Comparison of ENCODE assay signal across 1 cellular context in genomic region chr14:73795974-73796373, GRCh38.
TF ChIP-seq lines count a peak whose summit lies in the region.

No MANE protein-coding gene starts in this region.

TF ChIP-seq in HepG2, 621 proteins besides CTCF, POLR2A, EP300 and RAD21 (continued from another document and continues in another):
- TF ChIP-seq DMTF1 (CRISPR knock-in tag; IDR thresholded peaks at IDR 0.05) = no peak
- peak; percentile 38; the same call in 1 of the 2 replicates for TF ChIP-seq ELF3 (CRISPR knock-in tag; IDR thresholded peaks at IDR 0.05)
- TF ChIP-seq FOSL2 (CRISPR knock-in tag; IDR thresholded peaks at IDR 0.05) = peak; percentile 100
- no peak for TF ChIP-seq ZNF432 (CRISPR knock-in tag; IDR thresholded peaks at IDR 0.05; ENCODE audit: borderline replicate concordance)
- peak; percentile 68; the same call in 1 of the 2 replicates for TF ChIP-seq RCOR2 (CRISPR knock-in tag; IDR thresholded peaks at IDR 0.05)
- TF ChIP-seq ARID5B (CRISPR knock-in tag; IDR thresholded peaks at IDR 0.05) = peak; percentile 94
- peak; percentile 84; the same call in 1 of the 2 replicates for TF ChIP-seq KLF12 (CRISPR knock-in tag; IDR thresholded peaks at IDR 0.05; ENCODE audit: borderline replicate concordance)
- TF ChIP-seq PAWR (CRISPR knock-in tag; IDR thresholded peaks at IDR 0.05; ENCODE audit: borderline replicate concordance) = no peak
- TF ChIP-seq TFE3 (CRISPR knock-in tag; IDR thresholded peaks at IDR 0.05) = 0 out of 2 replicates have a peak, but pooled peaks have one; percentile 46
- TF ChIP-seq PAXIP1 (CRISPR knock-in tag; conservative IDR thresholded peaks at IDR 0.05) = peak; percentile 77
- TF ChIP-seq ZNF331 (CRISPR knock-in tag; IDR thresholded peaks at IDR 0.05) = peak; percentile 54; the same call in 1 of the 2 replicates
- peak; percentile 82 for TF ChIP-seq FOXO1 (CRISPR knock-in tag; IDR thresholded peaks at IDR 0.05)
- TF ChIP-seq ZFX (CRISPR knock-in tag; IDR thresholded peaks at IDR 0.05; ENCODE audit: low read depth) = peak; percentile 54
- TF ChIP-seq NR2F2 (IDR thresholded peaks at IDR 0.05; ENCODE audit: borderline replicate concordance, low read depth) = peak; percentile 83
- TF ChIP-seq HNF4G (IDR thresholded peaks at IDR 0.05; ENCODE audit: borderline replicate concordance, low read depth, low read length) = peak; percentile 92
- TF ChIP-seq HNF4G (CRISPR knock-in tag; IDR thresholded peaks at IDR 0.05; ENCODE audit: borderline replicate concordance, low read depth) = peak; percentile 92; the same call in 1 of the 2 replicates
- 0 out of 2 replicates have a peak, but pooled peaks have one; percentile 30 for TF ChIP-seq HMG20B (CRISPR knock-in tag; conservative IDR thresholded peaks at IDR 0.05)
- no peak for TF ChIP-seq ATF7-NPFF (CRISPR knock-in tag; IDR thresholded peaks at IDR 0.05; ENCODE audit: low read depth)
- no peak for TF ChIP-seq PHF20 (CRISPR knock-in tag; IDR thresholded peaks at IDR 0.05)
- no peak for TF ChIP-seq ZNF776 (CRISPR knock-in tag; IDR thresholded peaks at IDR 0.05)
- TF ChIP-seq NCOR1 (IDR thresholded peaks at IDR 0.05; ENCODE audit: borderline replicate concordance, low read length) = peak; percentile 67; the same call in 1 of the 2 replicates
- no peak for TF ChIP-seq ZNF839 (CRISPR knock-in tag; IDR thresholded peaks at IDR 0.05; ENCODE audit: borderline replicate concordance)
- no peak for TF ChIP-seq ZNF747 (CRISPR knock-in tag; IDR thresholded peaks at IDR 0.05; ENCODE audit: borderline replicate concordance)
- TF ChIP-seq HNF1A (IDR thresholded peaks at IDR 0.05; ENCODE audit: low read depth) = peak; percentile 13; the same call in 1 of the 2 replicates
- no peak for TF ChIP-seq HNF1A (CRISPR knock-in tag; IDR thresholded peaks at IDR 0.05; ENCODE audit: borderline replicate concordance)
- peak; percentile 66 for TF ChIP-seq MED1 (CRISPR knock-in tag; IDR thresholded peaks at IDR 0.05)
- 0 out of 4 replicates have a peak, but pooled peaks of 1 of the 2 experiments have one; percentile 36 for TF ChIP-seq KLF16 (CRISPR knock-in tag; IDR thresholded peaks at IDR 0.05)
- no peak for TF ChIP-seq ZIK1 (CRISPR knock-in tag; IDR thresholded peaks at IDR 0.05; ENCODE audit: borderline replicate concordance, low read depth)
- peak; percentile 98 for TF ChIP-seq JUND (CRISPR knock-in tag; IDR thresholded peaks at IDR 0.05)
- TF ChIP-seq FOXP1 (IDR thresholded peaks at IDR 0.05) = peak; percentile 77; the same call in 1 of the 2 replicates
- peak; percentile 78 for TF ChIP-seq FOXP1 (CRISPR knock-in tag; IDR thresholded peaks at IDR 0.05)
- peak; percentile 95 for TF ChIP-seq SOX5 (CRISPR knock-in tag; IDR thresholded peaks at IDR 0.05; ENCODE audit: borderline replicate concordance)
- TF ChIP-seq NFIC (IDR thresholded peaks at IDR 0.05; ENCODE audit: low read length) = 0 out of 2 replicates have a peak, but pooled peaks have one; percentile 21
- peak; percentile 51; the same call in 1 of the 2 replicates for TF ChIP-seq ZNF691 (CRISPR knock-in tag; IDR thresholded peaks at IDR 0.05; ENCODE audit: borderline replicate concordance, low read depth)
- no peak for TF ChIP-seq JARID2 (CRISPR knock-in tag; IDR thresholded peaks at IDR 0.05; ENCODE audit: insufficient replicate concordance)
- TF ChIP-seq IRF2 (CRISPR knock-in tag; IDR thresholded peaks at IDR 0.05) = peak; percentile 66
- peak in 1 of 2 experiments; percentile 43; a peak in 1 of 4 replicates for TF ChIP-seq HMGXB4 (CRISPR knock-in tag; IDR thresholded peaks at IDR 0.05; ENCODE audit: borderline replicate concordance in 1 of 2, low read depth in 1 of 2)
- peak; percentile 78 for TF ChIP-seq HDAC2 (CRISPR knock-in tag; IDR thresholded peaks at IDR 0.05)
- peak; percentile 98 for TF ChIP-seq ZEB1 (IDR thresholded peaks at IDR 0.05; ENCODE audit: insufficient replicate concordance, low read depth)
- TF ChIP-seq KMT2A (CRISPR knock-in tag; IDR thresholded peaks at IDR 0.05) = 0 out of 2 replicates have a peak, but pooled peaks have one; percentile 24
- no peak for TF ChIP-seq BORCS8-MEF2B (CRISPR knock-in tag; IDR thresholded peaks at IDR 0.05)
- 0 out of 2 replicates have a peak, but pooled peaks have one; percentile 43 for TF ChIP-seq ZNF788 (CRISPR knock-in tag; IDR thresholded peaks at IDR 0.05; ENCODE audit: borderline replicate concordance)
- TF ChIP-seq ZFP36L1 (CRISPR knock-in tag; IDR thresholded peaks at IDR 0.05) = no peak
- 0 out of 2 replicates have a peak, but pooled peaks have one; percentile 49 for TF ChIP-seq ZNF556 (CRISPR knock-in tag; IDR thresholded peaks at IDR 0.05; ENCODE audit: borderline replicate concordance)
- TF ChIP-seq ZSCAN29 (CRISPR knock-in tag; conservative IDR thresholded peaks at IDR 0.05) = 0 out of 2 replicates have a peak, but pooled peaks have one; percentile 39
- no peak for TF ChIP-seq PRMT3 (CRISPR knock-in tag; IDR thresholded peaks at IDR 0.05; ENCODE audit: borderline replicate concordance, low read depth)
- peak; percentile 95 for TF ChIP-seq JUNB (CRISPR knock-in tag; IDR thresholded peaks at IDR 0.05; ENCODE audit: borderline replicate concordance)
- peak; percentile 63; the same call in 1 of the 2 replicates for TF ChIP-seq NR2C2 (CRISPR knock-in tag; IDR thresholded peaks at IDR 0.05; ENCODE audit: borderline replicate concordance)
